23 cellular contexts compared by ENCODE assay signal in the genomic region with DNA sequence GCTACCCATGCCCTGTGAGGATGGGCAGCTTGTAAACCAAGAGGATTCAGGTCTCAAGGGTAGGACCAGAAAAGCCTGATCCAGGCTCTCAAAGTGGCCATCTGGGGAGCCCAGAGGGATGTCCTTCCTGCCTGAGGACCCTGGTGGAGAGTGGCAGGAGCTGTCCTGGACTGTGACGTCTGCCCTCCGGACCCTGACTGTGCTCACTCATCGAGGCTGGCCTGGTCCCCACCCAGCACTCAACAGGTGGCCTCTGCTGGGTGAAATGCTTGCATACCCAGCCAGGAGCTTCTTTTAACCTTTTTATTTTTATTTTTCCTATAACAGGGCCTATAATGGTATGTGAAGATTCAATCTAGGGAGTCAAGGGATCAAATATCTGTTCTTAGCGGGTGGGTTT. TPM values are rescaled to one million over a fixed set of nuclear protein-coding genes. Genes with fewer than 3 reads are reported as not detected.
"Had no signal": no experiment of that assay in that cellular context is flagged by ENCODE, and none has a peak within 500 bp of the region (broad histone marks: within the 10 kb centered on the region; RNA-seq: fewer than 3 reads in every experiment).

No MANE protein-coding gene starts in this region.

- H3K4me3 ChIP-seq: gastroesophageal sphincter, heart left ventricle, sigmoid colon, thoracic aorta, upper lobe of left lung had no signal

- H3K27me3 ChIP-seq: gastroesophageal sphincter, heart left ventricle, sigmoid colon, upper lobe of left lung had no signal

- H3K9me3 ChIP-seq: gastroesophageal sphincter, heart left ventricle, sigmoid colon, thoracic aorta, upper lobe of left lung had no signal

- H3K27ac ChIP-seq: epithelial cell of prostate, gastroesophageal sphincter, sigmoid colon, thoracic aorta, upper lobe of left lung had no signal

- DNase-seq: activated CD4-positive, alpha-beta T cell treated with anti-CD3 and anti-CD28 coated beads, Interleukin-2, amount 50 U/mL, for 1 hour; activated CD8-positive, alpha-beta memory T cell treated with anti-CD3 and anti-CD28 coated beads for 24 hours; activated CD8-positive, alpha-beta memory T cell treated with anti-CD3 and anti-CD28 coated beads, Interleukin-2, amount 50 U/mL, for 4 hours; activated naive CD4-positive, alpha-beta T cell; activated naive CD8-positive, alpha-beta T cell treated with anti-CD3 and anti-CD28 coated beads, Interleukin-2, amount 10 ng/mL, durations not matched to agents 7 days and 5 days; activated T-cell treated with anti-CD3 and anti-CD28 coated beads, Interleukin-2, amount 50 U/mL, for 24 hours; cortex of kidney; heart left ventricle; left colon; mesenchymal stem cell; occipital lobe; sigmoid colon; stimulated activated CD4-positive, alpha-beta T cell treated with anti-CD3 and anti-CD28 coated beads, Interleukin-2, amount 100 ng/mL, for 48 hours; stimulated activated naive CD4-positive, alpha-beta T cell treated with Interleukin-2 at 50 U/mL for 16 hours; upper lobe of left lung had no signal

- H3K27ac Mint-ChIP-seq: activated naive CD8-positive, alpha-beta T cell treated with anti-CD3 and anti-CD28 coated beads, Interleukin-2, amount 10 ng/mL, durations not matched to agents 7 days and 5 days; activated T-cell treated with anti-CD3 and anti-CD28 coated beads, Interleukin-2, amount 50 U/mL, for 24 hours; activated T-helper 2 cell treated with anti-CD3 and anti-CD28 coated beads, Interferon-gamma antibody, Interleukin-2, Interleukin-4, amounts not matched to agents 10 μg/mL and 5 μg/mL and 100 μg/mL, durations not matched to agents 14 hours and 24 hours and 36 hours had no signal

- H3K27me3 Mint-ChIP-seq: activated T-cell treated with anti-CD3 and anti-CD28 coated beads, Interleukin-2, amount 50 U/mL, for 24 hours had no signal

- H3K36me3 Mint-ChIP-seq: activated naive CD8-positive, alpha-beta T cell treated with anti-CD3 and anti-CD28 coated beads, Interleukin-2, amount 10 ng/mL, durations not matched to agents 7 days and 5 days had no signal

- H3K4me1 ChIP-seq: gastroesophageal sphincter, sigmoid colon, upper lobe of left lung had no signal

- H3K4me3 Mint-ChIP-seq: activated naive CD8-positive, alpha-beta T cell treated with anti-CD3 and anti-CD28 coated beads, Interleukin-2, amount 10 ng/mL, durations not matched to agents 7 days and 5 days; activated T-cell treated with anti-CD3 and anti-CD28 coated beads, Interleukin-2, amount 50 U/mL, for 24 hours had no signal

- ATAC-seq: gastroesophageal sphincter, heart left ventricle, left colon, SK-N-SH treated with all-trans-retinoic acid at 6 μM for 48 hours had no signal

- H3K9me3 Mint-ChIP-seq: activated naive CD8-positive, alpha-beta T cell treated with anti-CD3 and anti-CD28 coated beads, Interleukin-2, amount 10 ng/mL, durations not matched to agents 7 days and 5 days; activated T-cell treated with anti-CD3 and anti-CD28 coated beads, Interleukin-2, amount 50 U/mL, for 24 hours; activated T-helper 2 cell treated with anti-CD3 and anti-CD28 coated beads, Interferon-gamma antibody, Interleukin-2, Interleukin-4, amounts not matched to agents 10 μg/mL and 5 μg/mL and 100 μg/mL, durations not matched to agents 14 hours and 24 hours and 36 hours had no signal

- H3K36me3 ChIP-seq: gastroesophageal sphincter, heart left ventricle, sigmoid colon, thoracic aorta, upper lobe of left lung had no signal

RNA-seq across cellular contexts. Expression of a gene that starts 24.5 kb away (rescaled TPM):
- total RNA-seq: activated naive CD8-positive, alpha-beta T cell treated with anti-CD3 and anti-CD28 coated beads, Interleukin-2, amount 10 ng/mL, durations not matched to agents 7 days and 5 days; activated T-helper 2 cell treated with anti-CD3 and anti-CD28 coated beads, Interferon-gamma antibody, Interleukin-2, Interleukin-4, amounts not matched to agents 10 μg/mL and 5 μg/mL and 100 μg/mL, durations not matched to agents 14 hours and 24 hours and 36 hours; lower leg skin; mononuclear cell; posterior vena cava; thoracic aorta had no signal
- polyA plus RNA-seq: heart left ventricle had no signal
